In genomic region chrX:110512341-110512740, GRCh38 we compare ENCODE assay signal across 8 cellular contexts.
"Had no signal": no experiment of that assay in that cellular context is flagged by ENCODE, and none has a peak within 500 bp of the region (broad histone marks: within the 10 kb centered on the region; RNA-seq: fewer than 3 reads in every experiment).

No MANE protein-coding gene starts in this region.

- H3K4me3 ChIP-seq: GM12878 had no signal

- ATAC-seq: GM12878 had no signal

- DNase-seq: GDM1, GF-D8 had no signal

- FAIRE-seq: G401.6, GM12878, GM12891, GM12892, GM18507, GM19239 had no signal
